13 cellular contexts compared by ENCODE assay signal in the genomic region with DNA sequence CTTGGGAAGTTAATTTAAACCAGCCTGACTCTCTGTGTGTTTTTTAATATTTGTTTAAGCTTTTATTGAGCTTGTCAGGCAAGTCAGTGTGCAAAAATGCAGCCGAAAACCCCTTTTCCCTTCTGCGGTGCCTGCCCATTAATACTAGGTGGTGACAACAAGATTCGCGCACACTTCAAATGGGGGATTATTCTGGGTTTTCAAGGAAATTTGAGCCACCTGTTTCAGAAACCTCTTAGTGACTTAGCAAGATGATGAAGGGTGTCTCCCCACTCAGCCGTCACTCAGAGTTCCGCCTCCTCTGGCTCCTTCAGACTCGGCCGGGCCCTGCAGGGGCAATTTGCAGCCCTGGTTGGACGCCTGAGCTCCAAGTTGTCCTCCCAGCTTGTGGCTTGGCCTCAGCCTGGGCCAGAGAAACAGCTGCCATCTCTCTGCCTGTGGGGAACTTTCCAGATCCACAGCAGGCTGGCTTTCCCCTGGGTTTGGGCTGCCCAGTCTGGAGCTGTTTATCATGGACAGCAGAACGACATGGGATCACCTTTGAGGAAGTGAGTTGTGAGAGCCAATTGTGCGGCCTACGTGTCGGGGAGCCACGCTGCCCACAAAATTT.
DNase-seq lines count a peak whose midpoint lies in the region; ATAC-seq and TF ChIP-seq lines count a peak whose summit lies in the region.
"Had no signal": no experiment of that assay in that cellular context is flagged by ENCODE, and none has a peak within 500 bp of the region (broad histone marks: within the 10 kb centered on the region; RNA-seq: fewer than 3 reads in every experiment).

No MANE protein-coding gene starts in this region.

- no peaks in the 10 kb centered on the region for H3K9me2 ChIP-seq in GM23248 (ENCODE audit: insufficient read depth)

- H3K27ac ChIP-seq in GM23248 (no peak overlapping the region), VCaP (peak overlapping the region; percentile 94)
- H3K27ac ChIP-seq: tibial nerve had no signal

- no TSS peak for BruUV-seq in Calu3 (replicated peaks; lab: Mats Ljungman, UMichigan)

- DNase-seq in GM23248: peak; percentile 70
- peak; percentile 48 for DNase-seq in iPS-NIHi11 (ENCODE audit: low spot score)
- peak; percentile 35 for DNase-seq in skeletal muscle cell (ENCODE audit: low read depth)
- DNase-seq in Calu3: no peak
- no peak for DNase-seq in Ammon's horn (ENCODE audit: low spot score)
- DNase-seq: activated CD4-positive, alpha-beta T cell treated with anti-CD3 and anti-CD28 coated beads, Interleukin-2, amount 10 ng/mL, durations not matched to agents 24 days and 14 days; activated naive CD4-positive, alpha-beta T cell treated with anti-CD3 and anti-CD28 coated beads, Interleukin-2, amount 50 U/mL, for 16 hours; DMS79 treated with DMSO at 0.1 percent for 48 hours; NCI-H1694 treated with DMSO at 0.1 percent for 48 hours; nucleus accumbens had no signal

- no peaks in the 10 kb centered on the region for H3K27me3 ChIP-seq in GM23248 (replicated peaks; ENCODE audit: insufficient read depth)
- H3K27me3 ChIP-seq: tibial nerve had no signal

- no peaks in the 10 kb centered on the region for H4K20me1 ChIP-seq in GM23248 (ENCODE audit: insufficient read depth)

- H3K27me3 Mint-ChIP-seq in Calu3 (ENCODE audit: unreplicated experiment): no peaks in the 10 kb centered on the region
- H3K27me3 Mint-ChIP-seq: activated CD4-positive, alpha-beta T cell treated with anti-CD3 and anti-CD28 coated beads, Interleukin-2, amount 10 ng/mL, durations not matched to agents 24 days and 14 days had no signal

- CTCF ChIA-PET in Calu3 (lab: Charles Lee): no interaction called here

- ATAC-seq in GM18867 (IDR thresholded peaks at IDR 0.05; ENCODE audit: unreplicated experiment): no peak

- H3K9me3 ChIP-seq in GM23248 (ENCODE audit: low read depth): no peaks in the 10 kb centered on the region
- H3K9me3 ChIP-seq: tibial nerve had no signal

- peak overlapping the region; percentile 27 for H3K4me2 ChIP-seq in GM23248 (ENCODE audit: unreplicated experiment)

- H3K36me3 Mint-ChIP-seq in Calu3 (ENCODE audit: insufficient read depth, unreplicated experiment): no peaks in the 10 kb centered on the region

- H3K27ac Mint-ChIP-seq in Calu3 (ENCODE audit: unreplicated experiment): no peak overlapping the region
- H3K27ac Mint-ChIP-seq: activated CD4-positive, alpha-beta T cell treated with anti-CD3 and anti-CD28 coated beads, Interleukin-2, amount 10 ng/mL, durations not matched to agents 24 days and 14 days had no signal

- no peaks in the 10 kb centered on the region for H3K79me2 ChIP-seq in GM23248 (ENCODE audit: insufficient read depth)

- no peak for TF ChIP-seq CTCF in VCaP (conservative IDR thresholded peaks at IDR 0.05)
- TF ChIP-seq CTCF in Calu3 (IDR thresholded peaks at IDR 0.05; ENCODE audit: unreplicated experiment): no peak

- H3K4me3 ChIP-seq in GM23248 (peak overlapping the region; percentile 4; the same call in 1 of the 2 replicates), skeletal muscle cell (ENCODE audit: low read depth, low read length) (no peak overlapping the region)
- H3K4me3 ChIP-seq: tibial nerve had no signal

- H3K9ac ChIP-seq in GM23248: no peak overlapping the region

- no peaks in the 10 kb centered on the region for H3K9me3 Mint-ChIP-seq in Calu3 (ENCODE audit: low read depth, unreplicated experiment)
- H3K9me3 Mint-ChIP-seq: activated CD4-positive, alpha-beta T cell treated with anti-CD3 and anti-CD28 coated beads, Interleukin-2, amount 10 ng/mL, durations not matched to agents 24 days and 14 days had no signal

- no peak overlapping the region for H3K4me3 Mint-ChIP-seq in Calu3 (ENCODE audit: low read depth, unreplicated experiment)
- H3K4me3 Mint-ChIP-seq: activated CD4-positive, alpha-beta T cell treated with anti-CD3 and anti-CD28 coated beads, Interleukin-2, amount 10 ng/mL, durations not matched to agents 24 days and 14 days had no signal

- peaks cover 9% of the 10 kb centered on the region for H3K4me1 Mint-ChIP-seq in Calu3 (ENCODE audit: low read depth, unreplicated experiment)
- H3K4me1 Mint-ChIP-seq: activated CD4-positive, alpha-beta T cell treated with anti-CD3 and anti-CD28 coated beads, Interleukin-2, amount 10 ng/mL, durations not matched to agents 24 days and 14 days had no signal

- in situ Hi-C loops in GM23248 (cut with MboI): no loop called here

- H3K4me1 ChIP-seq in GM23248 (ENCODE audit: insufficient read depth): peaks cover 30% of the 10 kb centered on the region

- no peaks in the 10 kb centered on the region for H3K36me3 ChIP-seq in GM23248 (ENCODE audit: low read depth)
- H3K36me3 ChIP-seq: tibial nerve had no signal

- WGBS in GM23248 (ENCODE audit: low coverage in 1 of 2, low lambda C conversion rate in 2 of 2, missing lambda C conversion rate in 2 of 2), 2 experiments: 12 to 13% methylated on average over 14 of the region's 14 CpGs

- intact Hi-C loops in Calu3 (cut with micrococcal nuclease; ENCODE audit: unreplicated experiment): no loop called here

- H3F3A ChIP-seq in GM23248 (ENCODE audit: insufficient read depth): peaks cover 13% of the 10 kb centered on the region; the same call in 1 of the 2 replicates

- peak overlapping the region; percentile 35 for H2AFZ ChIP-seq in GM23248

Comparison
In these comparisons a context has a peak if more than half of its experiments do, and no peak if none do; other contexts are left out.
1. DNase-seq: peak in GM23248 (single experiment), iPS-NIHi11 (single experiment) and skeletal muscle cell (single experiment); none in Calu3 (single experiment) and Ammon's horn (single experiment).